Comparison of ENCODE assay signal across 1 cellular context in the genomic region with DNA sequence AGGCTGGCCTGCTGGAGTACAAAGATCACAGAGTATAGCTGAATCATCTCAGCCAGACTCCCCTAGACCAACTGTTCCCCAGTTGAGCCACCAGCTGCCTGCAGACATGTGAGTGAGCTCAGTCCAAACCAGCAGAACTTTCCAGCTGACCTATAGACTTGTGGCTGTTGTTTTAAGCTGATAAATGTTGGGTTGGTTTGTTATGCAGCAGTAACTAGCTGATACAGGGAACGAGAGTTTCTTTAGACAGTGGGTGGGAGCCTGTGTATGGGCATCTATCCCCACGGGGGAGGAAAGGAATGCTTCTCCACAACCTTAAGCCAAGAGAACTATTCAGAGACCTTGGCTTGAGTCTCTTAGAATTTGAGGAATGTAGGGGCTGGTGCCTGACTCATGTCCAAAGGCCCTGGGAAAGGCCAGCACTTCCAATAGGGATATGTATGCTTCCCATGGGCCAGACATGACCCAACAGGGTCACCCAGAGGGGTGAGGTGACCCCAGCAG.
TF ChIP-seq lines count a peak whose summit lies in the region.

No MANE protein-coding gene starts in this region.

TF ChIP-seq in HepG2, 621 proteins besides CTCF, POLR2A, EP300 and RAD21 (continues in another document):
- TF ChIP-seq NRL (CRISPR knock-in tag; IDR thresholded peaks at IDR 0.05; ENCODE audit: borderline replicate concordance): no peak
- no peak for TF ChIP-seq RBM22 (optimal IDR thresholded peaks at IDR 0.05; ENCODE audit: low read length)
- TF ChIP-seq NCOR1 (IDR thresholded peaks at IDR 0.05; ENCODE audit: borderline replicate concordance, low read length): peak; percentile 69; the same call in 1 of the 2 replicates
- TF ChIP-seq HNF4A (CRISPR knock-in tag; IDR thresholded peaks at IDR 0.05): peak; percentile 27; the same call in 1 of the 2 replicates
- peak; percentile 11; the same call in 1 of the 2 replicates for TF ChIP-seq HOMEZ (CRISPR knock-in tag; IDR thresholded peaks at IDR 0.05; ENCODE audit: low read depth)
- 0 out of 2 replicates have a peak, but pooled peaks have one; percentile 26 for TF ChIP-seq ZKSCAN1 (IDR thresholded peaks at IDR 0.05; ENCODE audit: low read length)
- no peak for TF ChIP-seq ZNF232 (CRISPR knock-in tag; IDR thresholded peaks at IDR 0.05; ENCODE audit: borderline replicate concordance)
- no peak for TF ChIP-seq ZNF674 (CRISPR knock-in tag; IDR thresholded peaks at IDR 0.05; ENCODE audit: low read depth)
- no peak for TF ChIP-seq NFYB (CRISPR knock-in tag; IDR thresholded peaks at IDR 0.05)
- TF ChIP-seq ZBTB26 (CRISPR knock-in tag; IDR thresholded peaks at IDR 0.05; ENCODE audit: borderline replicate concordance): no peak
- TF ChIP-seq KDM1A (CRISPR knock-in tag; IDR thresholded peaks at IDR 0.05): peak; percentile 99
- no peak for TF ChIP-seq NCOA2 (CRISPR knock-in tag; IDR thresholded peaks at IDR 0.05)
- no peak for TF ChIP-seq HIVEP1 (CRISPR knock-in tag; IDR thresholded peaks at IDR 0.05)
- TF ChIP-seq ZNF280D (CRISPR knock-in tag; IDR thresholded peaks at IDR 0.05): peak; percentile 97
- TF ChIP-seq SIX1 (CRISPR knock-in tag; IDR thresholded peaks at IDR 0.05; ENCODE audit: borderline replicate concordance): no peak
- TF ChIP-seq ZNF644 (CRISPR knock-in tag; IDR thresholded peaks at IDR 0.05; ENCODE audit: low read depth): 0 out of 2 replicates have a peak, but pooled peaks have one; percentile 11
- 0 out of 2 replicates have a peak, but pooled peaks have one; percentile 27 for TF ChIP-seq ZGPAT (CRISPR knock-in tag; IDR thresholded peaks at IDR 0.05)
- no peak for TF ChIP-seq ZNF83 (CRISPR knock-in tag; IDR thresholded peaks at IDR 0.05; ENCODE audit: borderline replicate concordance)
- TF ChIP-seq ZNF12 (CRISPR knock-in tag; IDR thresholded peaks at IDR 0.05): peak; percentile 88; the same call in 1 of the 2 replicates
- peak; percentile 99 for TF ChIP-seq ZMYM3 (CRISPR knock-in tag; IDR thresholded peaks at IDR 0.05)
- peak; percentile 61; the same call in 1 of the 2 replicates for TF ChIP-seq ARID3A (IDR thresholded peaks at IDR 0.05; ENCODE audit: low read depth, low read length)
- TF ChIP-seq NFE2L2 (IDR thresholded peaks at IDR 0.05; ENCODE audit: low read length): peak; percentile 46
- no peak for TF ChIP-seq KLF9 (CRISPR knock-in tag; IDR thresholded peaks at IDR 0.05; ENCODE audit: low read depth)
- no peak for TF ChIP-seq TFDP1 (CRISPR knock-in tag; IDR thresholded peaks at IDR 0.05; ENCODE audit: borderline replicate concordance)
- TF ChIP-seq FOSL2 (CRISPR knock-in tag; IDR thresholded peaks at IDR 0.05): peak; percentile 84
- no peak for TF ChIP-seq ZFP37 (CRISPR knock-in tag; IDR thresholded peaks at IDR 0.05; ENCODE audit: borderline replicate concordance)
- no peak for TF ChIP-seq MED8 (CRISPR knock-in tag; IDR thresholded peaks at IDR 0.05; ENCODE audit: insufficient replicate concordance)
- no peak for TF ChIP-seq SRY (CRISPR knock-in tag; IDR thresholded peaks at IDR 0.05)
- TF ChIP-seq ZMYM2 (CRISPR knock-in tag; IDR thresholded peaks at IDR 0.05): peak; percentile 72
- 0 out of 2 replicates have a peak, but pooled peaks have one; percentile 14 for TF ChIP-seq SOX5 (CRISPR knock-in tag; IDR thresholded peaks at IDR 0.05; ENCODE audit: borderline replicate concordance)
- no peak for TF ChIP-seq ZNF597 (CRISPR knock-in tag; IDR thresholded peaks at IDR 0.05)
- no peak for TF ChIP-seq CREB1 (IDR thresholded peaks at IDR 0.05)
- peak; percentile 28 for TF ChIP-seq CREB1 (CRISPR knock-in tag; IDR thresholded peaks at IDR 0.05)
- no peak for TF ChIP-seq BRCA1 (CRISPR knock-in tag; IDR thresholded peaks at IDR 0.05)
- TF ChIP-seq CBX1 (IDR thresholded peaks at IDR 0.05; ENCODE audit: low read depth): no peak
- TF ChIP-seq SNRNP70 (IDR thresholded peaks at IDR 0.05; ENCODE audit: low read depth, low read length): no peak
- TF ChIP-seq SETDB1 (CRISPR knock-in tag; IDR thresholded peaks at IDR 0.05; ENCODE audit: borderline replicate concordance): peak; percentile 87; the same call in 1 of the 2 replicates
- peak; percentile 52; the same call in 1 of the 2 replicates for TF ChIP-seq CBX5 (CRISPR knock-in tag; IDR thresholded peaks at IDR 0.05; ENCODE audit: borderline replicate concordance)
- TF ChIP-seq FOXO1 (CRISPR knock-in tag; IDR thresholded peaks at IDR 0.05): no peak
- TF ChIP-seq ZNF75D (CRISPR knock-in tag; IDR thresholded peaks at IDR 0.05; ENCODE audit: borderline replicate concordance): no peak
- TF ChIP-seq HDAC1 (CRISPR knock-in tag; IDR thresholded peaks at IDR 0.05): peak; percentile 30; the same call in 1 of the 2 replicates
- 0 out of 2 replicates have a peak, but pooled peaks have one; percentile 28 for TF ChIP-seq IRF2 (CRISPR knock-in tag; IDR thresholded peaks at IDR 0.05)
- TF ChIP-seq RBAK (CRISPR knock-in tag; IDR thresholded peaks at IDR 0.05): peak; percentile 100
- no peak; the same call in 1 of the 2 replicates for TF ChIP-seq SMAD3 (CRISPR knock-in tag; IDR thresholded peaks at IDR 0.05)
- no peak for TF ChIP-seq ZSCAN20 (CRISPR knock-in tag; IDR thresholded peaks at IDR 0.05; ENCODE audit: borderline replicate concordance)
- TF ChIP-seq ZNF432 (CRISPR knock-in tag; IDR thresholded peaks at IDR 0.05; ENCODE audit: borderline replicate concordance): no peak
- TF ChIP-seq HBP1 (CRISPR knock-in tag; IDR thresholded peaks at IDR 0.05; ENCODE audit: low read depth): no peak
- TF ChIP-seq TFE3 (CRISPR knock-in tag; IDR thresholded peaks at IDR 0.05): peak; percentile 25; the same call in 1 of the 2 replicates
- no peak for TF ChIP-seq LCORL (IDR thresholded peaks at IDR 0.05)
- no peak for TF ChIP-seq LCORL (CRISPR knock-in tag; IDR thresholded peaks at IDR 0.05)
- TF ChIP-seq ADNP (CRISPR knock-in tag; IDR thresholded peaks at IDR 0.05): 0 out of 2 replicates have a peak, but pooled peaks have one; percentile 20
- no peak for TF ChIP-seq NAIF1 (CRISPR knock-in tag; IDR thresholded peaks at IDR 0.05; ENCODE audit: borderline replicate concordance)
- no peak for TF ChIP-seq MAZ (IDR thresholded peaks at IDR 0.05; ENCODE audit: borderline replicate concordance, low read depth, low read length)
- 0 out of 2 replicates have a peak, but pooled peaks have one; percentile 18 for TF ChIP-seq MAZ (CRISPR knock-in tag; IDR thresholded peaks at IDR 0.05; ENCODE audit: low read depth)
